In genomic region chr15:90451215-90451850, GRCh38 we compare ENCODE assay signal across 11 cellular contexts.
A peak's percentile ranks its signal among the peaks of the same experiment; 100 is the strongest.
DNase-seq lines count a peak whose midpoint lies in the region; ATAC-seq and TF ChIP-seq lines count a peak whose summit lies in the region.
"Had no signal": no experiment of that assay in that cellular context is flagged by ENCODE, and none has a peak within 500 bp of the region (broad histone marks: within the 10 kb centered on the region; RNA-seq: fewer than 3 reads in every experiment).

No MANE protein-coding gene starts in this region.

- H3K4me1 Mint-ChIP-seq in Calu3 (ENCODE audit: low read depth, unreplicated experiment): peaks cover 13% of the 10 kb centered on the region
- H3K4me1 Mint-ChIP-seq: stimulated activated naive CD8-positive, alpha-beta T cell treated with anti-CD3 and anti-CD28 coated beads, Interleukin-15, amount 100 ng/mL, for 72 hours had no signal

- H3K4me3 Mint-ChIP-seq in Calu3 (ENCODE audit: low read depth, unreplicated experiment): no peak overlapping the region
- H3K4me3 Mint-ChIP-seq: stimulated activated naive CD8-positive, alpha-beta T cell treated with anti-CD3 and anti-CD28 coated beads, Interleukin-15, amount 100 ng/mL, for 72 hours had no signal

- ATAC-seq in GM21423 (IDR thresholded peaks at IDR 0.05; ENCODE audit: unreplicated experiment): no peak
- ATAC-seq in HG03159 (IDR thresholded peaks at IDR 0.05; ENCODE audit: unreplicated experiment): no peak
- ATAC-seq: stimulated activated naive CD8-positive, alpha-beta T cell treated with anti-CD3 and anti-CD28 coated beads, Interleukin-15, amount 100 ng/mL, for 72 hours had no signal

- H3K79me1 ChIP-seq in mesenchymal stem cell (replicated peaks; ENCODE audit: low read length, poor library complexity, severe bottlenecking): peaks cover 24% of the 10 kb centered on the region

- no peak overlapping the region for H2BK12ac ChIP-seq in mesenchymal stem cell (ENCODE audit: low read length in 2 of 2)

- peak; percentile 4 for DNase-seq in Calu3
- DNase-seq in M059J (ENCODE audit: low read depth): peak; percentile 93
- DNase-seq in astrocyte of the cerebellum (ENCODE audit: low read depth): peak; percentile 35
- DNase-seq in mesenchymal stem cell: peak; percentile 45
- no peak for DNase-seq in GM13977 (ENCODE audit: low spot score)
- DNase-seq in KG1 (lab: John Stamatoyannopoulos, UW): no peak
- DNase-seq: effector CD8-positive, alpha-beta T cell; stimulated activated naive CD8-positive, alpha-beta T cell treated with anti-CD3 and anti-CD28 coated beads, Interleukin-15, amount 100 ng/mL, for 72 hours had no signal

- H3K36me3 Mint-ChIP-seq in Calu3 (ENCODE audit: insufficient read depth, unreplicated experiment): peaks cover 54% of the 10 kb centered on the region

- no peaks in the 10 kb centered on the region for H3K27me3 ChIP-seq in mesenchymal stem cell (ENCODE audit: control insufficient read depth in 1 of 2, insufficient read depth in 1 of 2, low read length in 2 of 2)

- H2BK5ac ChIP-seq in mesenchymal stem cell (ENCODE audit: low read depth, low read length, poor library complexity, severe bottlenecking): no peak overlapping the region

- H3K18ac ChIP-seq in mesenchymal stem cell (ENCODE audit: low read depth in 1 of 2, low read length in 2 of 2): no peak overlapping the region

- no peaks in the 10 kb centered on the region for H3K9me3 Mint-ChIP-seq in Calu3 (ENCODE audit: low read depth, unreplicated experiment)
- H3K9me3 Mint-ChIP-seq: stimulated activated naive CD8-positive, alpha-beta T cell treated with anti-CD3 and anti-CD28 coated beads, Interleukin-15, amount 100 ng/mL, for 72 hours had no signal

- in situ Hi-C loops in astrocyte of the cerebellum (cut with HindIII; ENCODE audit: low sequenced_read_pairs) (no loop called here), GM13977 (cut with MboI; ENCODE audit: low pct_unique_long_range_greater_than_20kb, low sequenced_read_pairs, unreplicated experiment) (no loop called here)

- intact Hi-C loops in Calu3 (cut with micrococcal nuclease; ENCODE audit: unreplicated experiment): no loop called here

- H2AFZ ChIP-seq in mesenchymal stem cell (ENCODE audit: low read depth, low read length): no peak overlapping the region

- H4K8ac ChIP-seq in mesenchymal stem cell (ENCODE audit: low read length): no peak overlapping the region

- no peak overlapping the region for H3K9ac ChIP-seq in mesenchymal stem cell (ENCODE audit: low read length)

- H2BK15ac ChIP-seq in mesenchymal stem cell (ENCODE audit: low read depth, poor library complexity, severe bottlenecking): no peak overlapping the region

- peaks cover 25 to 97% of the 10 kb centered on the region in 2 experiments for H3K36me3 ChIP-seq in mesenchymal stem cell (ENCODE audit: control insufficient read depth in 1 of 2, insufficient read depth in 2 of 2, low read depth in 1 of 2, low read length in 2 of 2)

- no peak overlapping the region for H2BK120ac ChIP-seq in mesenchymal stem cell (ENCODE audit: low read depth, low read length)

- TF ChIP-seq CTCF in Calu3 (IDR thresholded peaks at IDR 0.05; ENCODE audit: unreplicated experiment): no peak
- no peak for TF ChIP-seq CTCF in astrocyte of the cerebellum (IDR thresholded peaks at IDR 0.05; ENCODE audit: low read depth, low read length, missing control alignments)
- TF ChIP-seq CTCF in GM13977 (IDR thresholded peaks at IDR 0.05; ENCODE audit: extremely low read depth, insufficient read depth, missing control alignments): no peak

- no peak overlapping the region for H3K23ac ChIP-seq in mesenchymal stem cell (ENCODE audit: low read length in 2 of 2)

- no peak overlapping the region for H4K91ac ChIP-seq in mesenchymal stem cell (ENCODE audit: low read length)

- H2AK5ac ChIP-seq in mesenchymal stem cell (ENCODE audit: low read length, severe bottlenecking): no peak overlapping the region

- WGBS in mesenchymal stem cell: 94% methylated on average over 4 of the region's 4 CpGs

- CTCF ChIA-PET in Calu3 (lab: Charles Lee): interaction anchor here (0.6 to 1.5 kb wide), 5 partner anchors 9 to 131 kb away, joined by 3 to 5 read pairs (median 3); no protein-coding TSS in a partner anchor

- no peak overlapping the region for H3K27ac Mint-ChIP-seq in Calu3 (ENCODE audit: unreplicated experiment)

- H3K27me3 Mint-ChIP-seq in Calu3 (ENCODE audit: unreplicated experiment): no peaks in the 10 kb centered on the region
- H3K27me3 Mint-ChIP-seq: stimulated activated naive CD8-positive, alpha-beta T cell treated with anti-CD3 and anti-CD28 coated beads, Interleukin-15, amount 100 ng/mL, for 72 hours had no signal

- H3K4me2 ChIP-seq in mesenchymal stem cell (ENCODE audit: low read length, poor library complexity, severe bottlenecking): peak overlapping the region; percentile 2

- no peaks in the 10 kb centered on the region for H3K9me3 ChIP-seq in mesenchymal stem cell (ENCODE audit: control insufficient read depth, low read length)

- no peak overlapping the region for H3K27ac ChIP-seq in mesenchymal stem cell (ENCODE audit: low read length, poor library complexity, severe bottlenecking)
- H3K27ac ChIP-seq: skin epidermis had no signal

- no peak overlapping the region for H3K14ac ChIP-seq in mesenchymal stem cell (ENCODE audit: low read length in 2 of 2)

- H3K4me1 ChIP-seq in mesenchymal stem cell (ENCODE audit: control insufficient read depth, insufficient read depth, low read depth, low read length): peaks cover 4% of the 10 kb centered on the region

- no peak overlapping the region for H3K4ac ChIP-seq in mesenchymal stem cell (ENCODE audit: low read depth in 1 of 2, low read length in 2 of 2)

- H3K4me3 ChIP-seq in astrocyte of the cerebellum (ENCODE audit: low read depth, low read length): no peak overlapping the region
- no peak overlapping the region for H3K4me3 ChIP-seq in mesenchymal stem cell (ENCODE audit: insufficient read depth in 1 of 2, low read depth in 1 of 2, low read length in 2 of 2)
- H3K4me3 ChIP-seq: skin epidermis had no signal

- no TSS peak for BruUV-seq in Calu3 (replicated peaks; lab: Mats Ljungman, UMichigan)

Comparison
In these comparisons a context has a peak if more than half of its experiments do, and no peak if none do; other contexts are left out.
1. DNase-seq: peak in Calu3 (single experiment), M059J (single experiment), astrocyte of the cerebellum (single experiment) and mesenchymal stem cell (single experiment); none in GM13977 (single experiment) and KG1 (single experiment).